8 cellular contexts compared by ENCODE assay signal in the genomic region with DNA sequence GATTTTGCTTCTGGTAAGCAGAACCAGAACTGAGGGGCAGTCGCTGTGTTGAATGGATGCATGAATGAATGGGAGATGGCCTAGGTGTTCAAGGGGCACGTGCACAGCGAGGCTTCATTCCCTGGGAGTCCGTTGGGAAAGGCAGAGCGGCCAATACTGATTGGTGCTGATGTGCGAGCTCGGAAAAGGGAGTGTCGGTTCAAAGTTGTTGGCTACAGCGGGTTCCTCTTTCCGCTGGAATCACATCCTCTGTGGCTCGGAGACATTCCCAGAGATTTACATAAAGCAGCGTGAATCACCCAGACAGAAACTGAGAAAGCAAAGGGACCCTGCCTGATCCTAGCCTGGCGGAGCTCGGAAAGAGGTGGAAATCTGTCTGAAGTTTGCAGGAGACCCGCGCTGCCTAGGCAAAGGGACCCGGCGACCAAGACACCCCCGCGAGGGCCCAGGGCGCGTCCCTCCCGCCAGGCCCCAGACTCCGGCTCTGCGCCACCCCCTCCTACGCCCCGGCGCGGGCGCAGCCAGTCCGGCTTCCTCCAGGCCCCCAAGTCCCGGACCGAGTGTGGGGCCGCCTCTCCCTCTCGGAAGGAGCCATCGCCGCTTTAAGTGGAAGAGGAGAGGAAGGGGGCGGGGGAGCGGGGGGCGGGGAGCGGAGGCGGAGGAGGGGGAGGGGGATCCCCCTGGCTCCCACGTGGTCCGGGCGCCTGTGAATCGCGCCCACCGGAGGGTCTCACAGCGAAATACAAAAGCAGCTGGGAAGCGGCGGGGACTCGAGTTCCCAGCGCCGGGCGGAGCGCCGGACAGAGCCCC. TPM values are rescaled to one million over a fixed set of nuclear protein-coding genes. Genes with fewer than 3 reads are reported as not detected.
DNase-seq lines count a peak whose midpoint lies in the region; TF ChIP-seq lines count a peak whose summit lies in the region.

Gene FJX1, plus strand, starts transcription at position 774 of the 810 bp plus-strand sequence. CDS start 177 bp downstream, outside the sequence.

- H3K9me3 ChIP-seq in esophagus (ENCODE audit: control insufficient read depth in 2 of 2, insufficient read depth in 1 of 2, low read depth in 1 of 2, low read length in 1 of 2) (no peaks in the 10 kb centered on the region), suprapubic skin (no peaks in the 10 kb centered on the region)

- H3K36me3 ChIP-seq in esophagus (ENCODE audit: control insufficient read depth in 2 of 2, insufficient read depth in 2 of 2, low read length in 1 of 2), result no peaks in the 10 kb centered on the region
- no peaks in the 10 kb centered on the region for H3K36me3 ChIP-seq in suprapubic skin

- H3K4me3 Mint-ChIP-seq in T-helper 1 cell treated with Interleukin-12 subunit alpha and Interleukin-12 subunit beta and Interleukin-4 antibody, amounts not matched to agents 30 μg/mL and 1 μg/mL, for 36 hours, result peak within 1 kb of the TSS; percentile 65
- H3K4me3 Mint-ChIP-seq in HFFc6 (peak within 1 kb of the TSS; percentile 92), mesothelial cell of epicardium (peak within 1 kb of the TSS; percentile 84)
- H3K4me3 Mint-ChIP-seq in activated CD4-positive, alpha-beta T cell treated with anti-CD3 and anti-CD28 coated beads, Interleukin-2, amount 10 ng/mL, durations not matched to agents 7 days and 5 days, result peak within 1 kb of the TSS; percentile 63

- H3K27me3 Mint-ChIP-seq in T-helper 1 cell treated with Interleukin-12 subunit alpha and Interleukin-12 subunit beta and Interleukin-4 antibody, amounts not matched to agents 30 μg/mL and 1 μg/mL, for 36 hours (ENCODE audit: low read depth), result peaks cover 66% of the 10 kb centered on the region
- H3K27me3 Mint-ChIP-seq in HFFc6 (ENCODE audit: insufficient read depth) (no peaks in the 10 kb centered on the region), mesothelial cell of epicardium (ENCODE audit: low read depth) (no peaks in the 10 kb centered on the region)
- H3K27me3 Mint-ChIP-seq in activated CD4-positive, alpha-beta T cell treated with anti-CD3 and anti-CD28 coated beads, Interleukin-2, amount 10 ng/mL, durations not matched to agents 7 days and 5 days, result peaks cover 54% of the 10 kb centered on the region

- peaks cover 8% of the 10 kb centered on the region for H3K4me1 Mint-ChIP-seq in T-helper 1 cell treated with Interleukin-12 subunit alpha and Interleukin-12 subunit beta and Interleukin-4 antibody, amounts not matched to agents 30 μg/mL and 1 μg/mL, for 36 hours (ENCODE audit: low read depth)
- H3K4me1 Mint-ChIP-seq in HFFc6 (ENCODE audit: low read depth) (peaks cover 59% of the 10 kb centered on the region), mesothelial cell of epicardium (peaks cover 47% of the 10 kb centered on the region)
- peaks cover 9% of the 10 kb centered on the region for H3K4me1 Mint-ChIP-seq in activated CD4-positive, alpha-beta T cell treated with anti-CD3 and anti-CD28 coated beads, Interleukin-2, amount 10 ng/mL, durations not matched to agents 7 days and 5 days

- H3K27ac Mint-ChIP-seq in T-helper 1 cell treated with Interleukin-12 subunit alpha and Interleukin-12 subunit beta and Interleukin-4 antibody, amounts not matched to agents 30 μg/mL and 1 μg/mL, for 36 hours, result peak within 1 kb of the TSS; percentile 36
- H3K27ac Mint-ChIP-seq in HFFc6, result peak within 1 kb of the TSS; percentile 87
- H3K27ac Mint-ChIP-seq in activated CD4-positive, alpha-beta T cell treated with anti-CD3 and anti-CD28 coated beads, Interleukin-2, amount 10 ng/mL, durations not matched to agents 7 days and 5 days, result no peak within 1 kb of the TSS
- peak within 1 kb of the TSS; percentile 85 for H3K27ac Mint-ChIP-seq in mesothelial cell of epicardium

- CTCF ChIA-PET in activated CD4-positive, alpha-beta T cell treated with anti-CD3 and anti-CD28 coated beads, Interleukin-2, amount 10 ng/mL, durations not matched to agents 7 days and 5 days (lab: Charles Lee), result interaction anchor here (1.1 kb wide), 1 partner anchor 649 kb away, joined by 6 read pairs; no protein-coding TSS in a partner anchor

- peak within 1 kb of the TSS; percentile 56 to 62 for H3K4me3 ChIP-seq in esophagus (ENCODE audit: low read depth in 1 of 2, low read length in 2 of 2)
- H3K4me3 ChIP-seq in suprapubic skin, result peak within 1 kb of the TSS; percentile 81

- POLR2A ChIA-PET in activated CD4-positive, alpha-beta T cell treated with anti-CD3 and anti-CD28 coated beads, Interleukin-2, amount 10 ng/mL, durations not matched to agents 7 days and 5 days (lab: Charles Lee), result no interaction called here

- H3K9me3 Mint-ChIP-seq in T-helper 1 cell treated with Interleukin-12 subunit alpha and Interleukin-12 subunit beta and Interleukin-4 antibody, amounts not matched to agents 30 μg/mL and 1 μg/mL, for 36 hours, result no peaks in the 10 kb centered on the region
- no peaks in the 10 kb centered on the region for H3K9me3 Mint-ChIP-seq in HFFc6
- no peaks in the 10 kb centered on the region for H3K9me3 Mint-ChIP-seq in activated CD4-positive, alpha-beta T cell treated with anti-CD3 and anti-CD28 coated beads, Interleukin-2, amount 10 ng/mL, durations not matched to agents 7 days and 5 days
- no peaks in the 10 kb centered on the region for H3K9me3 Mint-ChIP-seq in mesothelial cell of epicardium

- 2 to 3% methylated on average over 47 to 53 of the region's 57 CpGs for WGBS in esophagus, 2 donors
- 2% methylated on average over 42 of the region's 57 CpGs for WGBS in suprapubic skin

- no peak for TF ChIP-seq EP300 in suprapubic skin (IDR thresholded peaks at IDR 0.05)

- TF ChIP-seq POLR2A in suprapubic skin (IDR thresholded peaks at IDR 0.05), result no peak

- H3K27ac ChIP-seq in esophagus (ENCODE audit: low read depth in 2 of 2, low read length in 1 of 2) (peak within 1 kb of the TSS; percentile 66 to 68), suprapubic skin (peak within 1 kb of the TSS; percentile 85)

- H3K4me1 ChIP-seq in esophagus (ENCODE audit: control insufficient read depth in 2 of 2, insufficient read depth in 2 of 2, low read length in 1 of 2) (peaks cover 10 to 11% of the 10 kb centered on the region in 2 donors), suprapubic skin (peaks cover 49% of the 10 kb centered on the region)

- DNase-seq in T-helper 1 cell, result no peak
- peak; percentile 93 for DNase-seq in HFFc6
- peak; percentile 37 for DNase-seq in NCI-H128 (lab: John Stamatoyannopoulos, UW; ENCODE audit: unreplicated experiment)
- DNase-seq in activated CD4-positive, alpha-beta T cell treated with anti-CD3 and anti-CD28 coated beads, Interleukin-2, amount 10 ng/mL, durations not matched to agents 7 days and 5 days, result no peak
- DNase-seq in mesothelial cell of epicardium (ENCODE audit: low spot score in 2 of 2, unreplicated experiment in 2 of 2), result peak; percentile 61 to 75
- DNase-seq in suprapubic skin (ENCODE audit: low spot score in 2 of 2), result peak in 1 of 2 donors; percentile 68

- H3K27me3 ChIP-seq in esophagus (ENCODE audit: control insufficient read depth in 1 of 2, insufficient read depth in 2 of 2, low read length in 2 of 2) (no peaks in the 10 kb centered on the region), suprapubic skin (peaks cover 4% of the 10 kb centered on the region)

- TF ChIP-seq CTCF in HFFc6 (IDR thresholded peaks at IDR 0.05), result no peak
- no peak for TF ChIP-seq CTCF in mesothelial cell of epicardium (IDR thresholded peaks at IDR 0.05; ENCODE audit: unreplicated experiment)
- TF ChIP-seq CTCF in suprapubic skin (IDR thresholded peaks at IDR 0.05), result no peak

- no peaks in the 10 kb centered on the region for H3K36me3 Mint-ChIP-seq in T-helper 1 cell treated with Interleukin-12 subunit alpha and Interleukin-12 subunit beta and Interleukin-4 antibody, amounts not matched to agents 30 μg/mL and 1 μg/mL, for 36 hours (ENCODE audit: low read depth)
- H3K36me3 Mint-ChIP-seq in HFFc6 (ENCODE audit: low read depth) (peaks cover 13% of the 10 kb centered on the region; the same call in 1 of the 2 replicates), mesothelial cell of epicardium (no peaks in the 10 kb centered on the region)
- no peaks in the 10 kb centered on the region for H3K36me3 Mint-ChIP-seq in activated CD4-positive, alpha-beta T cell treated with anti-CD3 and anti-CD28 coated beads, Interleukin-2, amount 10 ng/mL, durations not matched to agents 7 days and 5 days (ENCODE audit: low read depth)

RNA-seq across cellular contexts. Expression of gene FJX1, which starts in this region (rescaled TPM):
- total RNA-seq in HFFc6 (2021; fragmentation: NEBNext Ultra II Directional; extraction: Animal tissue kit (Norgen Biotek cat#: 25700)), result 10 to 100 TPM; 40.7 to 58.6 (median 46.8) TPM
- under 1 TPM; 0.17 to 0.21 TPM for total RNA-seq in activated CD4-positive, alpha-beta T cell treated with anti-CD3 and anti-CD28 coated beads, Interleukin-2, amount 10 ng/mL, durations not matched to agents 7 days and 5 days
- 1 to 10 TPM; 3.1 to 5.0 TPM for polyA plus RNA-seq in esophagus
- total RNA-seq in mesothelial cell of epicardium (70.7 to 73.1 TPM (median 72.8 TPM) in 3 replicates), suprapubic skin (10 to 100 TPM; 16.8 to 29.9 (median 22.9) TPM)

Comparison
In these comparisons a context has a peak if more than half of its experiments do, and no peak if none do; other contexts are left out.
1. RNA of gene FJX1 (total RNA-seq): 70.7 to 73.1 TPM in mesothelial cell of epicardium, 40.7 to 58.6 TPM in HFFc6 and 16.8 to 29.9 TPM in suprapubic skin; 0.17 to 0.21 TPM in activated CD4-positive, alpha-beta T cell treated with anti-CD3 and anti-CD28 coated beads, Interleukin-2, amount 10 ng/mL, durations not matched to agents 7 days and 5 days; every median in the first group is over 10 times any median in the second.
2. DNase-seq: peak in HFFc6 (single experiment), NCI-H128 (single experiment) and mesothelial cell of epicardium (2 of 2); none in T-helper 1 cell (0 of 5) and activated CD4-positive, alpha-beta T cell treated with anti-CD3 and anti-CD28 coated beads, Interleukin-2, amount 10 ng/mL, durations not matched to agents 7 days and 5 days (single experiment).
3. Peak in every context shown above with its lines, with median percentiles within 50 percentile points of each other: H3K4me3 Mint-ChIP-seq.